Comparison of ENCODE assay signal across 9 cellular contexts in the genomic region with DNA sequence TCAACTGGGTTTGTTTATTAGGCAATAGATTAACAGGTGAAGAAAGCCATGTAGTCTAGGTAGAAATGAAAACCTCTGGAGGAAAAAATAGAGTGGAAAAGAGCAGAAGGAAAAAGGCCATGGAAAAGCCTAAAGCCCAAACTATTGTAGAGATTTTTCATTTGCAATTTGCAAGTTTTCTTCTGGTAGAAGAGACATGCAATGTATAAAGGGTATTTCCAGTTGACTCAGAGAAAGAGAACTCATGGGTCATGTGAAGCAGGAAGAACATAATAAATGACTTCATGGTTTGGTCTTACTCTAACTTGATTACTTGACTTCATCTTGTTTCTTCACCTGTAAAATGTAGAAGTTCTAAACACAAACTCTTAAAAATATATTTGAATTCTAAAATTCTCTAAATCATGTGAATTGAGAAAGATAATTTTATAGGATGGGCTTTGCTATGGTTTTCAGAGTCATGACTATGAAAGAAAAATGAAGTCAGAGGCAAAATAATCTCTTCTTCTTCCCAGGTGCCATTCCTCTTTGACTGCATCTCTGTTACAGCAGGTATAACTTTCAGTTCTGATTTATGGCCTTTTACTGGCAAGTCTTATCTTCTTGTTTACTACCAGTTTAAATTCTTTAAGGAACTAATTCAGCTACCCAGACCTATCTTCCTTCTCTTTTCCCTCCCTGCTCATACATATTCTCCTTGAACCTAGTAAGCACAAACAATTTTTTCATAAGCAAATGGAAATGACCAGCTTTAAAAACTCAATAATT. TPM values are rescaled to one million over a fixed set of nuclear protein-coding genes. Genes with fewer than 3 reads are reported as not detected.
A peak's percentile ranks its signal among the peaks of the same experiment; 100 is the strongest.
DNase-seq lines count a peak whose midpoint lies in the region; ATAC-seq, FAIRE-seq and TF ChIP-seq lines count a peak whose summit lies in the region.
"Had no signal": no experiment of that assay in that cellular context is flagged by ENCODE, and none has a peak within 500 bp of the region (broad histone marks: within the 10 kb centered on the region; RNA-seq: fewer than 3 reads in every experiment).

No MANE protein-coding gene starts in this region.

- peak overlapping the region; percentile 94 for H2BK5ac ChIP-seq in IMR-90 (ENCODE audit: low read depth, low read length, poor library complexity, severe bottlenecking)

- H2AK9ac ChIP-seq in IMR-90 (replicated peaks; ENCODE audit: low read depth, low read length, poor library complexity) = no peak overlapping the region

- dilution Hi-C loops in IMR-90 (cut with HindIII; ENCODE audit: low sequenced_read_pairs, unreplicated experiment) = no loop called here

- BruUV-seq in IMR-90 (replicated peaks; lab: Mats Ljungman, UMichigan) = no TSS peak

- H3K56ac ChIP-seq in IMR-90 (ENCODE audit: extremely low read depth, insufficient read depth, low read length) = no peak overlapping the region

- H3K4me3 ChIP-seq in IMR-90 (ENCODE audit: insufficient read depth, low read depth, low read length) = no peak overlapping the region
- no peak overlapping the region for H3K4me3 ChIP-seq in kidney epithelial cell (ENCODE audit: low read depth, low read length)

- no peak for TF ChIP-seq POLR2A in IMR-90 (IDR thresholded peaks at IDR 0.05; ENCODE audit: low read depth, low read length)

- no peaks in the 10 kb centered on the region for H3K27me3 ChIP-seq in IMR-90 (ENCODE audit: control insufficient read depth, insufficient read depth, low read length)
- no peaks in the 10 kb centered on the region for H3K27me3 ChIP-seq in kidney epithelial cell (ENCODE audit: control insufficient read depth, insufficient read depth, low read length)

- peaks cover 22% of the 10 kb centered on the region for H3K4me1 ChIP-seq in IMR-90 (ENCODE audit: control insufficient read depth, insufficient read depth, low read length)

- CTCF ChIA-PET in IMR-90 (lab: Yijun Ruan, JAX) = interaction anchor here (1.6 kb wide), 1 partner anchor 30 kb away, joined by 4 read pairs; no protein-coding TSS in a partner anchor

- no peak overlapping the region for H3K9ac ChIP-seq in IMR-90 (ENCODE audit: low read depth, low read length)

- FAIRE-seq in HTR-8/SVneo (lab: Jason Lieb, UNC) = no peak

- POLR2A ChIA-PET in IMR-90 (lab: Charles Lee; ENCODE audit: unreplicated experiment) = interaction anchor here (1.6 kb wide), 1 partner anchor 112 kb away, joined by 4 read pairs; no protein-coding TSS in a partner anchor

- peak overlapping the region; percentile 90 for H2BK20ac ChIP-seq in IMR-90 (ENCODE audit: low read depth, low read length)

- H2AK5ac ChIP-seq in IMR-90 (ENCODE audit: low read depth, low read length) = no peak overlapping the region

- DNase-seq in IMR-90 (peak; percentile 91), kidney epithelial cell (ENCODE audit: low read depth) (peak; percentile 75), HTR-8/SVneo (ENCODE audit: insufficient read length, low spot score) (no peak), DMS114 treated with DMSO at 0.1 percent for 48 hours (lab: John Stamatoyannopoulos, UW; ENCODE audit: unreplicated experiment) (no peak), Ammon's horn (ENCODE audit: low spot score) (no peak), dedifferentiated amniotic fluid mesenchymal stem cell (ENCODE audit: extremely low spot score) (no peak)
- DNase-seq: activated naive CD4-positive, alpha-beta T cell treated with anti-CD3 and anti-CD28 coated beads, Interleukin-2, amount 10 ng/mL, durations not matched to agents 7 days and 5 days had no signal

- no peaks in the 10 kb centered on the region for H3K9me3 ChIP-seq in IMR-90 (ENCODE audit: control insufficient read depth, insufficient read depth, low read length)

- H4K91ac ChIP-seq in IMR-90 (ENCODE audit: insufficient read depth, low read depth, low read length) = peak overlapping the region; percentile 30

- intact Hi-C loops in IMR-90 (cut with micrococcal nuclease) = loop anchor here (5.0 to 10.0 kb wide), 2 partner anchors 81 to 91 kb away; no protein-coding TSS in a partner anchor

- H3K79me1 ChIP-seq in IMR-90 (ENCODE audit: low read depth in 1 of 2, low read length in 2 of 2) = peaks cover 0 to 4% of the 10 kb centered on the region in 2 experiments; a peak in 1 of 4 replicates

- H2AFZ ChIP-seq in IMR-90 (replicated peaks; ENCODE audit: low read length, poor library complexity) = no peak overlapping the region

- peak overlapping the region; percentile 99 for H3K18ac ChIP-seq in IMR-90 (ENCODE audit: low read depth, low read length)

- H2BK120ac ChIP-seq in IMR-90 (ENCODE audit: low read depth, low read length) = peak overlapping the region; percentile 94

- H2BK15ac ChIP-seq in IMR-90 (ENCODE audit: low read depth, low read length) = peak overlapping the region; percentile 23; the same call in 1 of the 3 replicates

- H4K8ac ChIP-seq in IMR-90 (ENCODE audit: low read depth in 2 of 2, low read length in 2 of 2) = peak overlapping the region in 1 of 2 experiments; percentile 70; a peak in 2 of 4 replicates

- H4K20me1 ChIP-seq in IMR-90 (ENCODE audit: insufficient read depth, low read length) = no peaks in the 10 kb centered on the region

- peak overlapping the region; percentile 98; the same call in 1 of the 2 replicates for H4K5ac ChIP-seq in IMR-90 (ENCODE audit: low read depth, low read length)

- H3K4ac ChIP-seq in IMR-90 (ENCODE audit: low read depth, low read length) = peak overlapping the region; percentile 83; the same call in 1 of the 2 replicates

- peak overlapping the region; percentile 92; the same call in 1 of the 2 replicates for H3K14ac ChIP-seq in IMR-90 (replicated peaks; ENCODE audit: low read depth, low read length)

- no peak overlapping the region; the same call in 1 of the 2 replicates for H3K23ac ChIP-seq in IMR-90 (ENCODE audit: low read depth, low read length)

- TF ChIP-seq RAD21 in IMR-90 (IDR thresholded peaks at IDR 0.05; ENCODE audit: low read length) = no peak

- no peak for TF ChIP-seq CTCF in IMR-90 (conservative IDR thresholded peaks at IDR 0.05; ENCODE audit: low read depth, low read length)
- no peak for TF ChIP-seq CTCF in kidney epithelial cell (IDR thresholded peaks at IDR 0.05; ENCODE audit: insufficient read depth, low read length, poor library complexity, severe bottlenecking)

- H3K9me1 ChIP-seq in IMR-90 (ENCODE audit: insufficient read depth, low read length) = peaks cover 9% of the 10 kb centered on the region

- H3K27ac ChIP-seq in IMR-90 (ENCODE audit: insufficient read depth, low read length) = peak overlapping the region; percentile 32; the same call in 1 of the 2 replicates

- peak overlapping the region; percentile 51; the same call in 1 of the 2 replicates for H3K4me2 ChIP-seq in IMR-90 (ENCODE audit: low read depth, low read length)

- H3K36me3 ChIP-seq in IMR-90 (ENCODE audit: control insufficient read depth, insufficient read depth, low read length) (no peaks in the 10 kb centered on the region), kidney epithelial cell (ENCODE audit: control insufficient read depth, insufficient read depth, low read length) (no peaks in the 10 kb centered on the region)

- ATAC-seq in GM18502 (IDR thresholded peaks at IDR 0.05; ENCODE audit: poor library complexity, unreplicated experiment) (peak; percentile 91), GM21723 (IDR thresholded peaks at IDR 0.05; ENCODE audit: unreplicated experiment) (peak; percentile 84), IMR-90 (ENCODE audit: low read depth) (no peak)

- in situ Hi-C loops in IMR-90 (cut with MboI; ENCODE audit: low sequenced_read_pairs) = no loop called here

TF ChIP-seq in IMR-90, 13 proteins besides CTCF, POLR2A, EP300 and RAD21:
- TF ChIP-seq CEBPB (IDR thresholded peaks at IDR 0.05; ENCODE audit: low read depth, low read length) (peak; percentile 38; the same call in 1 of the 2 replicates), RCOR1 (IDR thresholded peaks at IDR 0.05; ENCODE audit: insufficient replicate concordance, low read length) (no peak), RFX5 (IDR thresholded peaks at IDR 0.05; ENCODE audit: low read depth, low read length) (no peak), SMC3 (IDR thresholded peaks at IDR 0.05; ENCODE audit: low read depth, low read length) (no peak), MXI1 (IDR thresholded peaks at IDR 0.05; ENCODE audit: borderline replicate concordance, low read depth, low read length) (no peak), MAZ (IDR thresholded peaks at IDR 0.05; ENCODE audit: borderline replicate concordance, low read depth, low read length) (no peak), BHLHE40 (IDR thresholded peaks at IDR 0.05; ENCODE audit: low read depth, low read length) (no peak), MAFK (IDR thresholded peaks at IDR 0.05; ENCODE audit: low read depth, low read length) (no peak), CHD1 (IDR thresholded peaks at IDR 0.05; ENCODE audit: low read depth, low read length) (no peak), FOS (IDR thresholded peaks at IDR 0.05; ENCODE audit: low read depth, low read length) (peak; percentile 34; the same call in 1 of the 2 replicates), NFE2L2 (IDR thresholded peaks at IDR 0.05; ENCODE audit: low read depth, low read length) (no peak)
- TF ChIP-seq, protein P1, sequence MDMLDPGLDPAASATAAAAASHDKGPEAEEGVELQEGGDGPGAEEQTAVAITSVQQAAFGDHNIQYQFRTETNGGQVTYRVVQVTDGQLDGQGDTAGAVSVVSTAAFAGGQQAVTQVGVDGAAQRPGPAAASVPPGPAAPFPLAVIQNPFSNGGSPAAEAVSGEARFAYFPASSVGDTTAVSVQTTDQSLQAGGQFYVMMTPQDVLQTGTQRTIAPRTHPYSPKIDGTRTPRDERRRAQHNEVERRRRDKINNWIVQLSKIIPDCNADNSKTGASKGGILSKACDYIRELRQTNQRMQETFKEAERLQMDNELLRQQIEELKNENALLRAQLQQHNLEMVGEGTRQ (IDR thresholded peaks at IDR 0.05; ENCODE audit: low read depth, low read length) = peak; percentile 84
- TF ChIP-seq, protein P2, sequence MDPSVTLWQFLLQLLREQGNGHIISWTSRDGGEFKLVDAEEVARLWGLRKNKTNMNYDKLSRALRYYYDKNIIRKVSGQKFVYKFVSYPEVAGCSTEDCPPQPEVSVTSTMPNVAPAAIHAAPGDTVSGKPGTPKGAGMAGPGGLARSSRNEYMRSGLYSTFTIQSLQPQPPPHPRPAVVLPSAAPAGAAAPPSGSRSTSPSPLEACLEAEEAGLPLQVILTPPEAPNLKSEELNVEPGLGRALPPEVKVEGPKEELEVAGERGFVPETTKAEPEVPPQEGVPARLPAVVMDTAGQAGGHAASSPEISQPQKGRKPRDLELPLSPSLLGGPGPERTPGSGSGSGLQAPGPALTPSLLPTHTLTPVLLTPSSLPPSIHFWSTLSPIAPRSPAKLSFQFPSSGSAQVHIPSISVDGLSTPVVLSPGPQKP (IDR thresholded peaks at IDR 0.05; ENCODE audit: borderline replicate concordance, low read depth, low read length) = no peak

RNA-seq across cellular contexts. Expression of a gene that starts 47.8 kb away (rescaled TPM):
- total RNA-seq in IMR-90 (2012; rRNA removed) (not detected in 2 replicates), kidney epithelial cell (not detected in 2 replicates)
- polyA plus RNA-seq in IMR-90 (2012; rRNA removed) = not detected in 2 replicates
- polyA plus RNA-seq in IMR-90 (2012; cell fraction: cytosol; rRNA removed) = not detected in 2 replicates
- polyA plus RNA-seq in IMR-90 (2012; cell fraction: nucleus; rRNA removed; ENCODE audit: low replicate concordance) = 0.11 TPM in 1 of 2 replicates, not detected in the other

Comparison
In these comparisons a context has a peak if more than half of its experiments do, and no peak if none do; other contexts are left out.
1. DNase-seq: peak in IMR-90 (single experiment) and kidney epithelial cell (single experiment); none in HTR-8/SVneo (single experiment), DMS114 treated with DMSO at 0.1 percent for 48 hours (single experiment), Ammon's horn (single experiment) and dedifferentiated amniotic fluid mesenchymal stem cell (single experiment).